In the genomic region with DNA sequence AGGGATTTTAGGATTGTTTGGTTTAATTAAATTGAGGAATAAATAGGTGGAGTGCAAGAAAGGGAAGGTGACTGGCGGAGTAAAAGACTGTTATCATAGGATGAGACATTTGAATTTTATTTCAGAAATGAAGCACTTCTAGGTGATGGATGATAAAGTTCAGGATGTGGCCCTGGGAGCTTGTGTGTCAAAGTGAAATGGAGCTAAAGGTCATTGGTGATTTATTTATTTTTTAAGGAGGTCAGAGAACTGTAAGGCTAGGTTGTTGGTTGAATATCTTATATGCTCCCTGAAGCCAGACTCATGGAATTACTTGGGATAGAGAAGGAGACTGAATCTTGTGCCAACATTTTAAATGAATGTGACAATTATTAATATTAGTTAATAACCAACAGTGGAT, we compare ENCODE assay signal across 33 cellular contexts.
"Had no signal": no experiment of that assay in that cellular context is flagged by ENCODE, and none has a peak within 500 bp of the region (broad histone marks: within the 10 kb centered on the region; RNA-seq: fewer than 3 reads in every experiment).

No MANE protein-coding gene starts in this region.

- H3K4me3 ChIP-seq: adrenal gland, body of pancreas, breast epithelium had no signal

- H3K36me3 ChIP-seq: adrenal gland, brain microvascular endothelial cell, breast epithelium had no signal

- DNase-seq: activated B cell treated with CpG ODN at 0.5 μM for 24 hours; activated CD4-positive, alpha-beta memory T cell treated with anti-CD3 and anti-CD28 coated beads for 36 hours; activated CD4-positive, alpha-beta T cell treated with anti-CD3 and anti-CD28 coated beads for 4 hours; activated CD4-positive, alpha-beta T cell treated with anti-CD3 and anti-CD28 coated beads, Interleukin-2, amount 10 ng/mL, durations not matched to agents 24 days and 14 days; activated CD4-positive, alpha-beta T cell treated with anti-CD3 and anti-CD28 coated beads, Interleukin-2, amount 50 U/mL, for 1 hour; activated CD4-positive, alpha-beta T cell treated with anti-CD3 and anti-CD28 coated beads, Interleukin-2, amount 50 U/mL, for 4 hours; activated CD4-positive, CD25-positive, alpha-beta regulatory T cell treated with anti-CD3 and anti-CD28 coated beads, Interleukin-2, amount 50 U/mL, for 72 hours; activated CD8-positive, alpha-beta memory T cell treated with anti-CD3 and anti-CD28 coated beads, Interleukin-2, amount 50 U/mL, for 4 hours; activated CD8-positive, alpha-beta T cell treated with anti-CD3 and anti-CD28 coated beads for 36 hours; activated effector memory CD4-positive, alpha-beta T cell treated with anti-CD3 and anti-CD28 coated beads, Interleukin-2, amount 50 U/mL, for 16 hours; activated gamma-delta T cell treated with Interleukin-2 at 50 U/mL for 16 hours; activated naive CD4-positive, alpha-beta T cell; activated naive CD4-positive, alpha-beta T cell treated with anti-CD3 and anti-CD28 coated beads for 36 hours; activated naive CD4-positive, alpha-beta T cell treated with anti-CD3 and anti-CD28 coated beads, Interleukin-2, amount 50 U/mL, for 16 hours; activated naive CD8-positive, alpha-beta T cell treated with anti-CD3 and anti-CD28 coated beads for 36 hours; activated T-cell treated with anti-CD3 and anti-CD28 coated beads for 4 hours; activated T-cell treated with anti-CD3 and anti-CD28 coated beads, Interleukin-2, amount 50 U/mL, for 1 hour; activated T-cell treated with anti-CD3 and anti-CD28 coated beads, Interleukin-2, amount 50 U/mL, for 4 hours; activated T-cell treated with anti-CD3 and anti-CD28 coated beads, Interleukin-2, amount 50 U/mL, for 72 hours; adrenal gland; amniotic stem cell; aorta; body of pancreas; brain microvascular endothelial cell; caudate nucleus; cerebellar nuclear complex; T-helper 1 cell; T-helper 2 cell; T-helper 9 cell had no signal

- H3K27ac ChIP-seq: adrenal gland, body of pancreas, brain microvascular endothelial cell, breast epithelium, VCaP had no signal

- ATAC-seq: activated CD8-positive, alpha-beta T cell treated with anti-CD3 and anti-CD28 coated beads for 36 hours; activated naive CD4-positive, alpha-beta T cell treated with anti-CD3 and anti-CD28 coated beads, Interleukin-2, amount 50 U/mL, for 72 hours; activated T-cell treated with anti-CD3 and anti-CD28 coated beads, Interleukin-2, amount 50 U/mL, for 4 hours; activated T-cell treated with anti-CD3 and anti-CD28 coated beads, Interleukin-2, amount 50 U/mL, for 72 hours; activated T-helper 17 cell treated with anti-CD3 and anti-CD28 coated beads, Interleukin-2, amount 50 U/mL, for 72 hours; body of pancreas had no signal

- H3K4me1 ChIP-seq: body of pancreas, breast epithelium had no signal

- H3K9me3 ChIP-seq: adrenal gland, body of pancreas, breast epithelium had no signal

- H3K27me3 ChIP-seq: adrenal gland, body of pancreas, brain microvascular endothelial cell, breast epithelium had no signal
